9 cellular contexts compared by ENCODE assay signal in genomic region chr12:124369901-124370378, GRCh38.
DNase-seq lines count a peak whose midpoint lies in the region; ATAC-seq and TF ChIP-seq lines count a peak whose summit lies in the region.
"Had no signal": no experiment of that assay in that cellular context is flagged by ENCODE, and none has a peak within 500 bp of the region (broad histone marks: within the 10 kb centered on the region; RNA-seq: fewer than 3 reads in every experiment).

No MANE protein-coding gene starts in this region.

- H3K27ac ChIP-seq in C4-2B (peak overlapping the region; percentile 87), cingulate gyrus (ENCODE audit: low read depth, low read length) (peak overlapping the region; percentile 89), liver (ENCODE audit: low read depth in 1 of 2, low read length in 2 of 2) (peak overlapping the region; percentile 49 to 77), skeletal muscle tissue (ENCODE audit: low read depth, low read length) (peak overlapping the region; percentile 95)

- no peak for DNase-seq in stimulated activated CD4-positive, alpha-beta T cell treated with anti-CD3 and anti-CD28 coated beads, Interleukin-12 subunit alpha, Interleukin-12 subunit beta, amount 100 ng/mL, for 4 hours
- no peak for DNase-seq in activated CD4-positive, CD25-positive, alpha-beta regulatory T cell treated with anti-CD3 and anti-CD28 coated beads, Interleukin-2, amount 50 U/mL, for 72 hours
- no peak for DNase-seq in GM13977 (ENCODE audit: low spot score)
- DNase-seq: activated T-cell treated with anti-CD3 and anti-CD28 coated beads, Interleukin-2, amount 50 U/mL, for 4 hours had no signal

- TF ChIP-seq CTCF in C4-2B (conservative IDR thresholded peaks at IDR 0.05) (no peak), liver (IDR thresholded peaks at IDR 0.05; ENCODE audit: low read depth, low read length, missing input control) (no peak), GM13977 (IDR thresholded peaks at IDR 0.05; ENCODE audit: extremely low read depth, insufficient read depth, missing control alignments) (no peak)

- no peak overlapping the region for H3K4me3 ChIP-seq in liver (ENCODE audit: low read depth in 1 of 3, low read length in 3 of 3)
- H3K4me3 ChIP-seq in skeletal muscle tissue (ENCODE audit: low read length in 3 of 3) = peak overlapping the region; percentile 11 to 29 (median 15)

- H3K9me3 ChIP-seq in liver (ENCODE audit: control insufficient read depth in 4 of 4, low read length in 3 of 4) (no peaks in the 10 kb centered on the region), skeletal muscle tissue (ENCODE audit: control insufficient read depth in 3 of 3, low read length in 3 of 3) (no peaks in the 10 kb centered on the region)

- H3K4me1 ChIP-seq in liver (ENCODE audit: control insufficient read depth in 4 of 4, insufficient read depth in 4 of 4, low read length in 3 of 4) = peaks cover 30 to 61% (median 49%) of the 10 kb centered on the region in 4 donors
- H3K4me1 ChIP-seq in skeletal muscle tissue (ENCODE audit: control insufficient read depth in 3 of 3, insufficient read depth in 3 of 3, low read length in 3 of 3) = peaks cover 64 to 88% (median 85%) of the 10 kb centered on the region in 3 donors

- H3K36me3 ChIP-seq in liver (ENCODE audit: control insufficient read depth in 4 of 4, insufficient read depth in 3 of 4, low read depth in 1 of 4, low read length in 3 of 4) (peaks cover 0 to 9% (median 5%) of the 10 kb centered on the region in 4 donors), skeletal muscle tissue (ENCODE audit: control insufficient read depth in 3 of 3, insufficient read depth in 3 of 3, low read length in 3 of 3) (peaks cover 18 to 58% (median 56%) of the 10 kb centered on the region in 3 donors)

- no peak for TF ChIP-seq RAD21 in liver (IDR thresholded peaks at IDR 0.05)

- no peak overlapping the region for H3K9ac ChIP-seq in liver (ENCODE audit: low read depth in 1 of 2, low read length in 2 of 2)
- peak overlapping the region; percentile 68 to 83 (median 76) for H3K9ac ChIP-seq in skeletal muscle tissue (ENCODE audit: low read depth in 1 of 3, low read length in 3 of 3)

- H3K27me3 ChIP-seq in liver (ENCODE audit: control insufficient read depth in 4 of 4, insufficient read depth in 4 of 4, low read length in 3 of 4) = no peaks in the 10 kb centered on the region
- no peaks in the 10 kb centered on the region for H3K27me3 ChIP-seq in skeletal muscle tissue (ENCODE audit: control insufficient read depth in 3 of 3, insufficient read depth in 3 of 3, low read length in 3 of 3)

- 21% methylated on average over 17 of the region's 17 CpGs for WGBS in liver

- ATAC-seq in GM19452 (IDR thresholded peaks at IDR 0.05; ENCODE audit: unreplicated experiment) = no peak
- ATAC-seq: activated T-cell treated with anti-CD3 and anti-CD28 coated beads, Interleukin-2, amount 50 U/mL, for 4 hours had no signal

- in situ Hi-C loops in GM13977 (cut with MboI; ENCODE audit: low pct_unique_long_range_greater_than_20kb, low sequenced_read_pairs, unreplicated experiment) = loop anchor here (25.0 kb wide), 1 partner anchor 392 kb away; no protein-coding TSS in a partner anchor

TF ChIP-seq in liver, 16 proteins besides CTCF, POLR2A, EP300 and RAD21:
- TF ChIP-seq, protein P1, sequence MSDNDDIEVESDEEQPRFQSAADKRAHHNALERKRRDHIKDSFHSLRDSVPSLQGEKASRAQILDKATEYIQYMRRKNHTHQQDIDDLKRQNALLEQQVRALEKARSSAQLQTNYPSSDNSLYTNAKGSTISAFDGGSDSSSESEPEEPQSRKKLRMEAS (IDR thresholded peaks at IDR 0.05) = peak; percentile 39
- no peak for TF ChIP-seq EGR1 (IDR thresholded peaks at IDR 0.05; ENCODE audit: low read depth in 2 of 2)
- peak; percentile 82 for TF ChIP-seq NR2F2 (IDR thresholded peaks at IDR 0.05)

Comparison
In these comparisons a context has a peak if more than half of its experiments do, and no peak if none do; other contexts are left out.
1. H3K4me3 ChIP-seq: peak in skeletal muscle tissue (3 of 3); none in liver (0 of 3).
2. H3K9ac ChIP-seq: peak in skeletal muscle tissue (3 of 3); none in liver (0 of 2).
3. Peak in every context shown above with its lines, with median percentiles within 50 percentile points of each other: H3K27ac ChIP-seq.